Comparison of ENCODE assay signal across 7 cellular contexts in genomic region chr3:43117257-43117656, GRCh38.
"Had no signal": no experiment of that assay in that cellular context is flagged by ENCODE, and none has a peak within 500 bp of the region (broad histone marks: within the 10 kb centered on the region; RNA-seq: fewer than 3 reads in every experiment).

No MANE protein-coding gene starts in this region.

- H3K4me3 Mint-ChIP-seq: H9 had no signal

- H3K27ac Mint-ChIP-seq: H9 had no signal

- H3K9ac ChIP-seq: GM23248 had no signal

- DNase-seq: GM23248, GOT3, H9, HCEC 1CT, IMR-90 had no signal

- H3K9me3 Mint-ChIP-seq: H9 had no signal

- H3K27ac ChIP-seq: GM23248 had no signal

- H2AFZ ChIP-seq: GM23248 had no signal

- FAIRE-seq: H54, HTR-8/SVneo had no signal

- H3K4me3 ChIP-seq: GM23248 had no signal

- H3K4me1 Mint-ChIP-seq: H9 had no signal
